Comparison of ENCODE assay signal across 9 cellular contexts in genomic region chr7:100431286-100431735, GRCh38. TPM values are rescaled to one million over a fixed set of nuclear protein-coding genes. Genes with fewer than 3 reads are reported as not detected.
DNase-seq lines count a peak whose midpoint lies in the region; ATAC-seq, FAIRE-seq and TF ChIP-seq lines count a peak whose summit lies in the region.
"Had no signal": no experiment of that assay in that cellular context is flagged by ENCODE, and none has a peak within 500 bp of the region (broad histone marks: within the 10 kb centered on the region; RNA-seq: fewer than 3 reads in every experiment).

No MANE protein-coding gene starts in this region.

- no peaks in the 10 kb centered on the region for H3K27me3 Mint-ChIP-seq in astrocyte (ENCODE audit: low read depth, unreplicated experiment)
- peaks cover 1% of the 10 kb centered on the region for H3K27me3 Mint-ChIP-seq in mesothelial cell of epicardium (ENCODE audit: low read depth)

- intact Hi-C loops in left cardiac atrium (cut with DNase I): no loop called here
- intact Hi-C loops in vagina (cut with DNase I): no loop called here

- H3K36me3 ChIP-seq in right atrium auricular region (peaks cover 21% of the 10 kb centered on the region), astrocyte (ENCODE audit: insufficient read depth, low read length) (peaks cover 22% of the 10 kb centered on the region), vagina (peaks cover 0 to 16% of the 10 kb centered on the region in 2 donors)

- TF ChIP-seq CTCF in right atrium auricular region (IDR thresholded peaks at IDR 0.05) (no peak), astrocyte (IDR thresholded peaks at IDR 0.05; ENCODE audit: insufficient read depth, low read depth, low read length) (no peak), mesothelial cell of epicardium (IDR thresholded peaks at IDR 0.05; ENCODE audit: unreplicated experiment) (no peak), vagina (IDR thresholded peaks at IDR 0.05) (no peak)

- H3K4me3 ChIP-seq in right atrium auricular region: no peak overlapping the region
- H3K4me3 ChIP-seq in astrocyte (ENCODE audit: insufficient read depth, low read depth, low read length): peak overlapping the region; percentile 81
- peak overlapping the region; percentile 90 to 93 for H3K4me3 ChIP-seq in vagina

- ATAC-seq in left cardiac atrium: no peak

- H3K4me3 Mint-ChIP-seq in astrocyte (ENCODE audit: unreplicated experiment) (peak overlapping the region; percentile 85), mesothelial cell of epicardium (peak overlapping the region; percentile 81)

- no peak overlapping the region for H2AFZ ChIP-seq in astrocyte (ENCODE audit: low read depth, low read length)

- peak overlapping the region; percentile 87 for H3K4me2 ChIP-seq in astrocyte (ENCODE audit: low read length)

- FAIRE-seq in astrocyte (lab: Jason Lieb, UNC): no peak

- peaks cover 44% of the 10 kb centered on the region for H4K20me1 ChIP-seq in astrocyte (ENCODE audit: insufficient read depth, low read length)

- H3K4me1 ChIP-seq in right atrium auricular region (peaks cover 0 to 46% of the 10 kb centered on the region in 2 donors), astrocyte (ENCODE audit: insufficient read depth, low read length) (peaks cover 22% of the 10 kb centered on the region), vagina (peaks cover 40% of the 10 kb centered on the region)

- H3K9me3 Mint-ChIP-seq in astrocyte (ENCODE audit: unreplicated experiment) (no peaks in the 10 kb centered on the region), mesothelial cell of epicardium (no peaks in the 10 kb centered on the region)

- H3K27me3 ChIP-seq in right atrium auricular region: no peaks in the 10 kb centered on the region
- no peaks in the 10 kb centered on the region for H3K27me3 ChIP-seq in astrocyte (ENCODE audit: insufficient read depth, low read length)
- H3K27me3 ChIP-seq in vagina: no peaks in the 10 kb centered on the region

- H3K79me2 ChIP-seq in astrocyte (ENCODE audit: insufficient read depth, low read length): peaks cover 64% of the 10 kb centered on the region

- H3K4me1 Mint-ChIP-seq in astrocyte (ENCODE audit: low read depth, unreplicated experiment) (peaks cover 17% of the 10 kb centered on the region), mesothelial cell of epicardium (peaks cover 42% of the 10 kb centered on the region)

- peak overlapping the region; percentile 96 for H3K9ac ChIP-seq in astrocyte (ENCODE audit: low read length)

- TF ChIP-seq POLR2A in vagina (IDR thresholded peaks at IDR 0.05): no peak

- H3K9me3 ChIP-seq in right atrium auricular region: no peaks in the 10 kb centered on the region
- H3K9me3 ChIP-seq in astrocyte (ENCODE audit: insufficient read depth, low read depth, low read length): no peaks in the 10 kb centered on the region
- H3K9me3 ChIP-seq in vagina: no peaks in the 10 kb centered on the region

- H3K27ac Mint-ChIP-seq in astrocyte (ENCODE audit: unreplicated experiment): no peak overlapping the region
- H3K27ac Mint-ChIP-seq in mesothelial cell of epicardium: peak overlapping the region; percentile 88

- peak; percentile 32 for DNase-seq in left cardiac atrium
- DNase-seq in right atrium auricular region (ENCODE audit: low spot score): no peak
- DNase-seq in astrocyte (ENCODE audit: low read depth): no peak
- DNase-seq in mesothelial cell of epicardium (ENCODE audit: low spot score in 2 of 2, unreplicated experiment in 2 of 2): no peak
- DNase-seq in vagina (ENCODE audit: extremely low spot score in 2 of 2): no peak
- no peak for DNase-seq in NCI-H2029 (lab: John Stamatoyannopoulos, UW)
- DNase-seq in HuH-7.5 (ENCODE audit: low spot score): no peak
- DNase-seq in NCI-H1694 (lab: John Stamatoyannopoulos, UW): no peak
- DNase-seq: NCI-H2107 had no signal

- H3K36me3 Mint-ChIP-seq in astrocyte (ENCODE audit: low read depth, unreplicated experiment) (peaks cover 10% of the 10 kb centered on the region), mesothelial cell of epicardium (peaks cover 6% of the 10 kb centered on the region)

- H3K27ac ChIP-seq in right atrium auricular region: peak overlapping the region in 1 of 2 donors; percentile 98
- no peak overlapping the region for H3K27ac ChIP-seq in astrocyte (ENCODE audit: low read depth, low read length)
- H3K27ac ChIP-seq in vagina: no peak overlapping the region

RNA-seq across cellular contexts. Expression of gene MEPCE, which starts 1.7 kb away (rescaled TPM):
- 10 to 100 TPM; 20.9 to 23.9 TPM for total RNA-seq in left cardiac atrium
- total RNA-seq in right atrium auricular region: 10 to 100 TPM; 12.6 to 21.9 TPM
- 20.2 and 20.5 TPM in 2 replicates for total RNA-seq in astrocyte
- 34.7 to 38.5 TPM (median 38.4 TPM) in 3 replicates for total RNA-seq in mesothelial cell of epicardium
- 38.3 TPM for total RNA-seq in vagina

RNA-seq across cellular contexts. Expression of gene ZCWPW1, which starts 2.8 kb away (rescaled TPM):
- total RNA-seq in left cardiac atrium: 1 to 10 TPM; 3.6 to 4.9 TPM
- total RNA-seq in right atrium auricular region: 1 to 10 TPM; 2.1 to 8.5 TPM
- 2.1 and 2.6 TPM in 2 replicates for total RNA-seq in astrocyte
- 3.4 to 6.1 TPM (median 4.3 TPM) in 3 replicates for total RNA-seq in mesothelial cell of epicardium
- total RNA-seq in vagina: 5.9 TPM

RNA-seq across cellular contexts. Expression of gene PPP1R35, which starts 5.0 kb away (rescaled TPM):
- total RNA-seq in left cardiac atrium (10 to 100 TPM; 15.5 to 19.8 TPM), right atrium auricular region (10 to 100 TPM; 18.7 to 20.2 TPM), astrocyte (18.5 and 19.7 TPM in 2 replicates), mesothelial cell of epicardium (25.7 to 29.3 TPM (median 26.6 TPM) in 3 replicates), vagina (24.6 TPM)

RNA-seq across cellular contexts. Expression of gene SPACDR, which starts 32.7 kb away (rescaled TPM):
- under 1 TPM; 0.38 to 0.73 TPM for total RNA-seq in left cardiac atrium
- total RNA-seq in right atrium auricular region: not detected
- 2.5 and 2.6 TPM in 2 replicates for total RNA-seq in astrocyte
- total RNA-seq in mesothelial cell of epicardium: 2.0 to 3.6 TPM (median 3.3 TPM) in 3 replicates
- total RNA-seq in vagina: not detected

RNA-seq across cellular contexts. Expression of gene TSC22D4, which starts 47.7 kb away (rescaled TPM):
- total RNA-seq in left cardiac atrium (10 to 100 TPM; 31.3 to 36.2 TPM), right atrium auricular region (10 to 100 TPM; 26.2 to 34.6 TPM), astrocyte (52.9 and 53.4 TPM in 2 replicates), mesothelial cell of epicardium (50.5 to 52.7 TPM (median 52.4 TPM) in 3 replicates), vagina (34.6 TPM)

Comparison
In these comparisons a context has a peak if more than half of its experiments do, and no peak if none do; other contexts are left out.
1. H3K4me3 ChIP-seq: peak in astrocyte (single experiment) and vagina (2 of 2); none in right atrium auricular region (0 of 2).